Comparison of ENCODE assay signal across 8 cellular contexts in the genomic region with DNA sequence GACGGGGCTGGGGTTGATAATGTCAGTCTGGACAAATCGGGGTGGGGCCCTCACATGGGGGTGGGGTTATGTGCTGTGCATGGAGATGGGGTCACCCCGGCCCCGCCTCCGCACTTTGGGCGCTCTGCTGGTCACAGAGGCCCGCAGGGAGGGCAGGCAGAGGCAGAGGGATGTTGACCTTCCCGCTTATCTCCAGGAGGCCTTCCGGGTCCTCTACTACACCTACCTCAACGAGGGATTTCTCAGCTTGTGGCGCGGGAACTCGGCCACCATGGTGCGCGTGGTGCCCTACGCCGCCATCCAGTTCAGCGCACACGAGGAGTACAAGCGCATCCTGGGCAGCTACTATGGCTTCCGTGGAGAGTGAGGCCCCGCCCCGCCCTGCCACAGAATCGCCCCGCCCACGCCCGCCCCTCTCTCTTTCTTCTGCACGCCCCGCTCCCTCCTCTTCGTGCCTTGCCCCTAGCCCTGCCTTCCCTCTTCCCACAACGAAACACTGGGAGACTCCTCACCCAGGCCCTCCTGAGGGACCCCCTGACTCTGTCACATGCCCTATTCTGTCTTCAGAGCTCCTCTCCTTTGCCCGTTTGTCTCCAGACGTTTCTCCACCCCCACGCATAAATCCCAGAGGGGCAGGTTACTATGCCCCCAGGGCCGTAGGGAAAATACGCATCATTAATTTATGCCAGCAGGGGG. TPM values are rescaled to one million over a fixed set of nuclear protein-coding genes. Genes with fewer than 3 reads are reported as not detected.
DNase-seq lines count a peak whose midpoint lies in the region; FAIRE-seq and TF ChIP-seq lines count a peak whose summit lies in the region.

No MANE protein-coding gene starts in this region.

- no peak overlapping the region for H3K27ac Mint-ChIP-seq in activated naive CD8-positive, alpha-beta T cell treated with anti-CD3 and anti-CD28 coated beads for 36 hours

- peak; percentile 49 for DNase-seq in NCI-H2171 treated with DMSO at 0.1 percent for 48 hours (lab: John Stamatoyannopoulos, UW)
- peak; percentile 65 for DNase-seq in epithelial cell of esophagus (ENCODE audit: low read depth)
- no peak for DNase-seq in stimulated activated naive CD4-positive, alpha-beta T cell (lab: John Stamatoyannopoulos, UW)
- no peak for DNase-seq in activated naive CD8-positive, alpha-beta T cell treated with anti-CD3 and anti-CD28 coated beads for 36 hours
- DNase-seq in D721Med (ENCODE audit: insufficient read length, low spot score), result no peak
- no peak for DNase-seq in COR-L47 (lab: John Stamatoyannopoulos, UW)

- H3K4me3 ChIP-seq in BLaER1 treated with 17β-estradiol and CSF1 and Interleukin-3, amounts not matched to agents 10 nM and 100 nM, result peak overlapping the region; percentile 41 to 70 (median 57)
- H3K4me3 ChIP-seq in epithelial cell of esophagus (ENCODE audit: low read length) (peak overlapping the region; percentile 51), muscle layer of duodenum (ENCODE audit: low read depth in 1 of 2, low read length in 2 of 2) (peak overlapping the region; percentile 50 to 59)

- peak overlapping the region; percentile 80 to 93 (median 89) for H3K4me2 ChIP-seq in BLaER1 treated with 17β-estradiol and CSF1 and Interleukin-3, amounts not matched to agents 10 nM and 100 nM

- no peak for FAIRE-seq in D721Med (lab: Jason Lieb, UNC)

- peak overlapping the region; percentile 53 to 76 (median 71) for H3K9ac ChIP-seq in BLaER1 treated with 17β-estradiol and CSF1 and Interleukin-3, amounts not matched to agents 10 nM and 100 nM

- no peaks in the 10 kb centered on the region for H3K27me3 Mint-ChIP-seq in activated naive CD8-positive, alpha-beta T cell treated with anti-CD3 and anti-CD28 coated beads for 36 hours

- H3K4me3 Mint-ChIP-seq in activated naive CD8-positive, alpha-beta T cell treated with anti-CD3 and anti-CD28 coated beads for 36 hours, result no peak overlapping the region

- no peaks in the 10 kb centered on the region for H3K9me3 ChIP-seq in BLaER1 treated with 17β-estradiol and CSF1 and Interleukin-3, amounts not matched to agents 10 nM and 100 nM (replicated peaks in 1 of 11)
- no peaks in the 10 kb centered on the region for H3K9me3 ChIP-seq in muscle layer of duodenum (ENCODE audit: control insufficient read depth in 1 of 2, low read length in 2 of 2)

- H3K9me3 Mint-ChIP-seq in activated naive CD8-positive, alpha-beta T cell treated with anti-CD3 and anti-CD28 coated beads for 36 hours, result no peaks in the 10 kb centered on the region

- H3K27ac ChIP-seq in BLaER1 treated with 17β-estradiol and CSF1 and Interleukin-3, amounts not matched to agents 10 nM and 100 nM, result peak overlapping the region in 10 of 11 experiments; percentile 36 to 80 (median 75); a peak in 18 of 22 replicates
- no peak overlapping the region for H3K27ac ChIP-seq in muscle layer of duodenum (ENCODE audit: low read length)

- no peaks in the 10 kb centered on the region for H3K36me3 Mint-ChIP-seq in activated naive CD8-positive, alpha-beta T cell treated with anti-CD3 and anti-CD28 coated beads for 36 hours

- no peaks in the 10 kb centered on the region for H3K4me1 Mint-ChIP-seq in activated naive CD8-positive, alpha-beta T cell treated with anti-CD3 and anti-CD28 coated beads for 36 hours

- H3K36me3 ChIP-seq in BLaER1 treated with 17β-estradiol and CSF1 and Interleukin-3, amounts not matched to agents 10 nM and 100 nM, result peaks cover 0 to 28% (median 12%) of the 10 kb centered on the region in 11 experiments; a peak in 9 of 22 replicates
- peaks cover 4% of the 10 kb centered on the region in 2 donors for H3K36me3 ChIP-seq in muscle layer of duodenum (ENCODE audit: control insufficient read depth in 1 of 2, insufficient read depth in 2 of 2, low read length in 2 of 2)

- peaks cover 0 to 5% (median 0%) of the 10 kb centered on the region in 11 experiments; a peak in 3 of 22 replicates for H3K27me3 ChIP-seq in BLaER1 treated with 17β-estradiol and CSF1 and Interleukin-3, amounts not matched to agents 10 nM and 100 nM
- no peaks in the 10 kb centered on the region for H3K27me3 ChIP-seq in muscle layer of duodenum (ENCODE audit: low read depth, low read length)

- H4K20me1 ChIP-seq in BLaER1 treated with 17β-estradiol and CSF1 and Interleukin-3, amounts not matched to agents 10 nM and 100 nM, result peaks cover 0 to 9% (median 0%) of the 10 kb centered on the region in 11 experiments; a peak in 4 of 22 replicates

- H3K4me1 ChIP-seq in BLaER1 treated with 17β-estradiol and CSF1 and Interleukin-3, amounts not matched to agents 10 nM and 100 nM, result peaks cover 11 to 46% (median 30%) of the 10 kb centered on the region in 10 experiments; a peak in 19 of 20 replicates
- peaks cover 0 to 11% of the 10 kb centered on the region in 2 donors for H3K4me1 ChIP-seq in muscle layer of duodenum (ENCODE audit: control insufficient read depth in 1 of 2, insufficient read depth in 2 of 2, low read length in 2 of 2)

- TF ChIP-seq CTCF in epithelial cell of esophagus (IDR thresholded peaks at IDR 0.05; ENCODE audit: insufficient read depth, low read depth, low read length, missing control alignments) (no peak), D721Med (IDR thresholded peaks at IDR 0.05; ENCODE audit: insufficient read depth, missing control alignments) (no peak)

RNA-seq across cellular contexts. Expression of a gene that starts 32.8 kb away (rescaled TPM):
- total RNA-seq in activated naive CD8-positive, alpha-beta T cell treated with anti-CD3 and anti-CD28 coated beads for 36 hours, result 10 to 100 TPM; 24.2 to 25.8 TPM

RNA-seq across cellular contexts. Expression of a gene that starts 41.7 kb away (rescaled TPM):
- 10 to 100 TPM in 1 of 2 experiments, 1 to 10 TPM in 1; 8.0 to 10.3 TPM for total RNA-seq in activated naive CD8-positive, alpha-beta T cell treated with anti-CD3 and anti-CD28 coated beads for 36 hours

Comparison
In these comparisons a context has a peak if more than half of its experiments do, and no peak if none do; other contexts are left out.
1. DNase-seq: peak in NCI-H2171 treated with DMSO at 0.1 percent for 48 hours (single experiment) and epithelial cell of esophagus (single experiment); none in stimulated activated naive CD4-positive, alpha-beta T cell (0 of 6), activated naive CD8-positive, alpha-beta T cell treated with anti-CD3 and anti-CD28 coated beads for 36 hours (single experiment), D721Med (single experiment) and COR-L47 (single experiment).
2. Peak in every context shown above with its lines, with median percentiles within 50 percentile points of each other: H3K4me3 ChIP-seq.